ENCODE assay signal across 1 cellular context in the genomic region with DNA sequence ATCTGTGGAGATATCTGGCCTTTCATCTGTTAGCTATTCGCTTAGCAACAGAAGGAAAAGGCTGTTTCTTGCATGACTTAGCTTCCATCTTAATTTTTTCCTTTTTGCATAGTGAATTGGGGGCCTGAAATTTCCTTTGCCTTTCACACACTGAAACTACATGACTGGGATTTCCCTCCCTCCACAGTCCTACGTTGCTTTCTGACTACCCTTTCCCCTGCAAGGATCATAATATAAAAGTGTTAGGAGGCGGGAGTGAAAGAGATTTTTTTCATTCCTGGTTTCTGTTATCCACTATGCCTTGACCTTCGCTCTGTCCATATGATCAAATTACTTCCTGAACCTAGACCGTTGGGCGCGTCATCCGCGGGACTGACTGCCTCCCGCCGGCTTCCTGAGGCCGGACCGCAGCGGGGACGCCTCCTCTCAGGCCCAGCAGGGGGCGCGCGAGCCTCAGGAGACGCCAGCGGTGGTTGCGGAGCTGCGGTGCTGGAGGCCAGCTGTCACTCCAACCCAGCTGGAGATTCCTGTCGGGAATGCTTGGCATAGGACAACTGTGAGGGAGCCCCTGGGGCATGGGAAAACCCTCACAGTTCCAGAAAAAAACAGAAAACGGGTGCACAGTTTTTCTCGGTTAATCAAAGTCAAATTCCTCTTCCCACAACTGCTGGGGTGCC.
TF ChIP-seq lines count a peak whose summit lies in the region.

No MANE protein-coding gene starts in this region.

TF ChIP-seq in HepG2, 621 proteins besides CTCF, POLR2A, EP300 and RAD21 (continued from another document and continues in another):
- no peak for TF ChIP-seq ZNF616 (CRISPR knock-in tag; IDR thresholded peaks at IDR 0.05; ENCODE audit: low read depth)
- no peak for TF ChIP-seq ZNF674 (CRISPR knock-in tag; IDR thresholded peaks at IDR 0.05; ENCODE audit: low read depth)
- TF ChIP-seq MAFK (conservative IDR thresholded peaks at IDR 0.05 in 1 of 2, IDR thresholded peaks at IDR 0.05 in 1 of 2; ENCODE audit: low read length in 2 of 2) = no peak
- TF ChIP-seq, protein P1, sequence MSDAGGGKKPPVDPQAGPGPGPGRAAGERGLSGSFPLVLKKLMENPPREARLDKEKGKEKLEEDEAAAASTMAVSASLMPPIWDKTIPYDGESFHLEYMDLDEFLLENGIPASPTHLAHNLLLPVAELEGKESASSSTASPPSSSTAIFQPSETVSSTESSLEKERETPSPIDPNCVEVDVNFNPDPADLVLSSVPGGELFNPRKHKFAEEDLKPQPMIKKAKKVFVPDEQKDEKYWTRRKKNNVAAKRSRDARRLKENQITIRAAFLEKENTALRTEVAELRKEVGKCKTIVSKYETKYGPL (CRISPR knock-in tag; IDR thresholded peaks at IDR 0.05) = no peak
- peak; percentile 51; the same call in 1 of the 2 replicates for TF ChIP-seq ZBTB25 (CRISPR knock-in tag; IDR thresholded peaks at IDR 0.05)
- TF ChIP-seq, protein P2, sequence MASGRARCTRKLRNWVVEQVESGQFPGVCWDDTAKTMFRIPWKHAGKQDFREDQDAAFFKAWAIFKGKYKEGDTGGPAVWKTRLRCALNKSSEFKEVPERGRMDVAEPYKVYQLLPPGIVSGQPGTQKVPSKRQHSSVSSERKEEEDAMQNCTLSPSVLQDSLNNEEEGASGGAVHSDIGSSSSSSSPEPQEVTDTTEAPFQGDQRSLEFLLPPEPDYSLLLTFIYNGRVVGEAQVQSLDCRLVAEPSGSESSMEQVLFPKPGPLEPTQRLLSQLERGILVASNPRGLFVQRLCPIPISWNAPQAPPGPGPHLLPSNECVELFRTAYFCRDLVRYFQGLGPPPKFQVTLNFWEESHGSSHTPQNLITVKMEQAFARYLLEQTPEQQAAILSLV (CRISPR knock-in tag; IDR thresholded peaks at IDR 0.05; ENCODE audit: borderline replicate concordance) = peak; percentile 50; the same call in 1 of the 2 replicates
- TF ChIP-seq YY1 (IDR thresholded peaks at IDR 0.05; ENCODE audit: insufficient read depth, insufficient replicate concordance, low read depth, low read length) = peak; percentile 58
- TF ChIP-seq RBM39 (IDR thresholded peaks at IDR 0.05; ENCODE audit: low read depth, low read length, poor library complexity, severe bottlenecking) = peak; percentile 53
- TF ChIP-seq FOXP1 (IDR thresholded peaks at IDR 0.05) = no peak
- no peak for TF ChIP-seq FOXP1 (CRISPR knock-in tag; IDR thresholded peaks at IDR 0.05)
- TF ChIP-seq U2AF1 (optimal IDR thresholded peaks at IDR 0.05; ENCODE audit: low read depth, low read length) = no peak
- no peak for TF ChIP-seq HOXA9 (CRISPR knock-in tag; IDR thresholded peaks at IDR 0.05; ENCODE audit: borderline replicate concordance)
- TF ChIP-seq ZNF747 (CRISPR knock-in tag; IDR thresholded peaks at IDR 0.05; ENCODE audit: borderline replicate concordance) = 0 out of 2 replicates have a peak, but pooled peaks have one; percentile 31
- TF ChIP-seq, protein P3, sequence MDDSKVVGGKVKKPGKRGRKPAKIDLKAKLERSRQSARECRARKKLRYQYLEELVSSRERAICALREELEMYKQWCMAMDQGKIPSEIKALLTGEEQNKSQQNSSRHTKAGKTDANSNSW (CRISPR knock-in tag; IDR thresholded peaks at IDR 0.05; ENCODE audit: borderline replicate concordance) = no peak
- no peak for TF ChIP-seq ZNF780A (CRISPR knock-in tag; IDR thresholded peaks at IDR 0.05)
- no peak for TF ChIP-seq TCF12 (IDR thresholded peaks at IDR 0.05)
- no peak for TF ChIP-seq TCF12 (CRISPR knock-in tag; IDR thresholded peaks at IDR 0.05)
- peak; percentile 68; the same call in 1 of the 2 replicates for TF ChIP-seq NFKB2 (CRISPR knock-in tag; IDR thresholded peaks at IDR 0.05; ENCODE audit: borderline replicate concordance)
- TF ChIP-seq NFIB (CRISPR knock-in tag; IDR thresholded peaks at IDR 0.05; ENCODE audit: borderline replicate concordance) = no peak
- no peak for TF ChIP-seq NKX3-1 (CRISPR knock-in tag; IDR thresholded peaks at IDR 0.05)
- no peak; the same call in 1 of the 2 replicates for TF ChIP-seq ZBTB20 (CRISPR knock-in tag; IDR thresholded peaks at IDR 0.05; ENCODE audit: borderline replicate concordance, low read depth)
- TF ChIP-seq U2AF2 (IDR thresholded peaks at IDR 0.05; ENCODE audit: low read depth, low read length) = no peak
- no peak for TF ChIP-seq ZBTB2 (CRISPR knock-in tag; IDR thresholded peaks at IDR 0.05; ENCODE audit: low read depth)
- no peak; the same call in 1 of the 2 replicates for TF ChIP-seq ZNF766 (CRISPR knock-in tag; IDR thresholded peaks at IDR 0.05; ENCODE audit: borderline replicate concordance)
- no peak for TF ChIP-seq DMAP1 (CRISPR knock-in tag; IDR thresholded peaks at IDR 0.05)
- no peak for TF ChIP-seq NBN (conservative IDR thresholded peaks at IDR 0.05)
- TF ChIP-seq SPEN (CRISPR knock-in tag; IDR thresholded peaks at IDR 0.05; ENCODE audit: low read depth) = peak; percentile 73
- TF ChIP-seq NFYC (CRISPR knock-in tag; IDR thresholded peaks at IDR 0.05) = no peak
- no peak for TF ChIP-seq ZNF800 (CRISPR knock-in tag; IDR thresholded peaks at IDR 0.05)
- TF ChIP-seq ELK4 (CRISPR knock-in tag; IDR thresholded peaks at IDR 0.05; ENCODE audit: borderline replicate concordance) = no peak
- TF ChIP-seq ZNF768 (CRISPR knock-in tag; IDR thresholded peaks at IDR 0.05) = peak; percentile 75; the same call in 1 of the 2 replicates
- TF ChIP-seq MTA1 (CRISPR knock-in tag; IDR thresholded peaks at IDR 0.05; ENCODE audit: borderline replicate concordance) = peak; percentile 81; the same call in 1 of the 2 replicates
- TF ChIP-seq ZNF253 (CRISPR knock-in tag; IDR thresholded peaks at IDR 0.05; ENCODE audit: borderline replicate concordance) = no peak
- TF ChIP-seq ARNT (IDR thresholded peaks at IDR 0.05) = no peak
- TF ChIP-seq, protein P4, sequence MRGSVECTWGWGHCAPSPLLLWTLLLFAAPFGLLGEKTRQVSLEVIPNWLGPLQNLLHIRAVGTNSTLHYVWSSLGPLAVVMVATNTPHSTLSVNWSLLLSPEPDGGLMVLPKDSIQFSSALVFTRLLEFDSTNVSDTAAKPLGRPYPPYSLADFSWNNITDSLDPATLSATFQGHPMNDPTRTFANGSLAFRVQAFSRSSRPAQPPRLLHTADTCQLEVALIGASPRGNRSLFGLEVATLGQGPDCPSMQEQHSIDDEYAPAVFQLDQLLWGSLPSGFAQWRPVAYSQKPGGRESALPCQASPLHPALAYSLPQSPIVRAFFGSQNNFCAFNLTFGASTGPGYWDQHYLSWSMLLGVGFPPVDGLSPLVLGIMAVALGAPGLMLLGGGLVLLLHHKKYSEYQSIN (CRISPR knock-in tag; IDR thresholded peaks at IDR 0.05; ENCODE audit: borderline replicate concordance) = no peak
- no peak for TF ChIP-seq RNF219 (CRISPR knock-in tag; IDR thresholded peaks at IDR 0.05)
- no peak for TF ChIP-seq GABPA (IDR thresholded peaks at IDR 0.05; ENCODE audit: low read depth, low read length)
- TF ChIP-seq GABPA (CRISPR knock-in tag; IDR thresholded peaks at IDR 0.05; ENCODE audit: low read depth) = 0 out of 2 replicates have a peak, but pooled peaks have one; percentile 15
- no peak for TF ChIP-seq PTBP1 (IDR thresholded peaks at IDR 0.05; ENCODE audit: low read depth, low read length, poor library complexity, severe bottlenecking)
- no peak for TF ChIP-seq MAF1 (CRISPR knock-in tag; IDR thresholded peaks at IDR 0.05; ENCODE audit: borderline replicate concordance)
- no peak for TF ChIP-seq ZKSCAN1 (IDR thresholded peaks at IDR 0.05; ENCODE audit: low read length)
- TF ChIP-seq ZNF83 (CRISPR knock-in tag; IDR thresholded peaks at IDR 0.05; ENCODE audit: borderline replicate concordance) = no peak
- TF ChIP-seq ZNF496 (CRISPR knock-in tag; IDR thresholded peaks at IDR 0.05; ENCODE audit: insufficient replicate concordance) = no peak
- peak; percentile 67; the same call in 1 of the 2 replicates for TF ChIP-seq ZSCAN31 (CRISPR knock-in tag; IDR thresholded peaks at IDR 0.05; ENCODE audit: low read depth)
- no peak for TF ChIP-seq PHF20 (CRISPR knock-in tag; IDR thresholded peaks at IDR 0.05)
- TF ChIP-seq ZNF234 (CRISPR knock-in tag; conservative IDR thresholded peaks at IDR 0.05) = no peak
- no peak for TF ChIP-seq FOXA1 (IDR thresholded peaks at IDR 0.05)
- peak; percentile 49; the same call in 1 of the 2 replicates for TF ChIP-seq FOXA1 (CRISPR knock-in tag; IDR thresholded peaks at IDR 0.05)
